Comparison of ENCODE assay signal across 1 cellular context in genomic region chr19:2089001-2089711, GRCh38.
TF ChIP-seq lines count a peak whose summit lies in the region.

No MANE protein-coding gene starts in this region.

TF ChIP-seq in HepG2, 621 proteins besides CTCF, POLR2A, EP300 and RAD21 (continues in another document):
- no peak for TF ChIP-seq SETDB1 (CRISPR knock-in tag; IDR thresholded peaks at IDR 0.05; ENCODE audit: borderline replicate concordance)
- TF ChIP-seq ZNF367 (CRISPR knock-in tag; IDR thresholded peaks at IDR 0.05; ENCODE audit: borderline replicate concordance) = no peak
- TF ChIP-seq HNRNPUL1 (IDR thresholded peaks at IDR 0.05; ENCODE audit: low read depth, low read length) = no peak
- no peak for TF ChIP-seq ONECUT2 (CRISPR knock-in tag; IDR thresholded peaks at IDR 0.05)
- no peak for TF ChIP-seq USF2 (IDR thresholded peaks at IDR 0.05; ENCODE audit: low read depth, low read length)
- TF ChIP-seq USF2 (CRISPR knock-in tag; IDR thresholded peaks at IDR 0.05; ENCODE audit: borderline replicate concordance) = no peak
- TF ChIP-seq SMARCC2 (IDR thresholded peaks at IDR 0.05) = no peak
- no peak for TF ChIP-seq TRIM24 (CRISPR knock-in tag; IDR thresholded peaks at IDR 0.05)
- no peak for TF ChIP-seq RFX5 (IDR thresholded peaks at IDR 0.05; ENCODE audit: low read depth, low read length)
- no peak for TF ChIP-seq HDAC2 (CRISPR knock-in tag; IDR thresholded peaks at IDR 0.05)
- TF ChIP-seq KLF6 (CRISPR knock-in tag; IDR thresholded peaks at IDR 0.05) = no peak
- no peak for TF ChIP-seq ZSCAN25 (CRISPR knock-in tag; IDR thresholded peaks at IDR 0.05)
- TF ChIP-seq ZNF775 (CRISPR knock-in tag; IDR thresholded peaks at IDR 0.05; ENCODE audit: borderline replicate concordance) = no peak
- no peak; the same call in 1 of the 2 replicates for TF ChIP-seq HIC2 (CRISPR knock-in tag; IDR thresholded peaks at IDR 0.05; ENCODE audit: low read depth)
- no peak for TF ChIP-seq TCF7L2 (IDR thresholded peaks at IDR 0.05; ENCODE audit: low read depth, low read length)
- TF ChIP-seq ZNF281 (CRISPR knock-in tag; IDR thresholded peaks at IDR 0.05; ENCODE audit: borderline replicate concordance) = no peak
- TF ChIP-seq ZNF577 (CRISPR knock-in tag; IDR thresholded peaks at IDR 0.05; ENCODE audit: borderline replicate concordance, low read depth) = no peak
- TF ChIP-seq KDM2A (CRISPR knock-in tag; IDR thresholded peaks at IDR 0.05; ENCODE audit: borderline replicate concordance, low read depth) = no peak
- no peak for TF ChIP-seq ZNF777 (CRISPR knock-in tag; IDR thresholded peaks at IDR 0.05)
- TF ChIP-seq MXD3 (CRISPR knock-in tag; IDR thresholded peaks at IDR 0.05) = no peak
- no peak for TF ChIP-seq ZNF720 (CRISPR knock-in tag; IDR thresholded peaks at IDR 0.05)
- no peak; the same call in 1 of the 2 replicates for TF ChIP-seq THAP9 (CRISPR knock-in tag; IDR thresholded peaks at IDR 0.05; ENCODE audit: borderline replicate concordance)
- no peak for TF ChIP-seq THAP7 (CRISPR knock-in tag; IDR thresholded peaks at IDR 0.05)
- TF ChIP-seq ZNF556 (CRISPR knock-in tag; IDR thresholded peaks at IDR 0.05; ENCODE audit: borderline replicate concordance) = no peak
- no peak for TF ChIP-seq CREB3 (CRISPR knock-in tag; IDR thresholded peaks at IDR 0.05)
- TF ChIP-seq ZNF460 (CRISPR knock-in tag; IDR thresholded peaks at IDR 0.05; ENCODE audit: borderline replicate concordance) = no peak
- 0 out of 2 replicates have a peak, but pooled peaks have one; percentile 23 for TF ChIP-seq SP4 (CRISPR knock-in tag; IDR thresholded peaks at IDR 0.05)
- TF ChIP-seq ZSCAN21 (CRISPR knock-in tag; IDR thresholded peaks at IDR 0.05; ENCODE audit: borderline replicate concordance) = no peak
- no peak for TF ChIP-seq NFE2L1 (CRISPR knock-in tag; IDR thresholded peaks at IDR 0.05; ENCODE audit: borderline replicate concordance)
- no peak for TF ChIP-seq EEA1 (CRISPR knock-in tag; IDR thresholded peaks at IDR 0.05; ENCODE audit: borderline replicate concordance)
- TF ChIP-seq ARNTL (CRISPR knock-in tag; IDR thresholded peaks at IDR 0.05) = no peak
- no peak for TF ChIP-seq ZFP37 (CRISPR knock-in tag; IDR thresholded peaks at IDR 0.05; ENCODE audit: borderline replicate concordance)
- no peak for TF ChIP-seq ZGPAT (CRISPR knock-in tag; IDR thresholded peaks at IDR 0.05)
- TF ChIP-seq ZNF709 (CRISPR knock-in tag; IDR thresholded peaks at IDR 0.05) = no peak
- no peak for TF ChIP-seq ZNF574 (CRISPR knock-in tag; IDR thresholded peaks at IDR 0.05)
- TF ChIP-seq RXRB (CRISPR knock-in tag; IDR thresholded peaks at IDR 0.05; ENCODE audit: borderline replicate concordance) = 0 out of 2 replicates have a peak, but pooled peaks have one; percentile 22
- TF ChIP-seq TAF1 (CRISPR knock-in tag; IDR thresholded peaks at IDR 0.05) = no peak
- TF ChIP-seq ZBTB26 (CRISPR knock-in tag; IDR thresholded peaks at IDR 0.05; ENCODE audit: borderline replicate concordance) = no peak
